Comparison of ENCODE assay signal across 29 cellular contexts in genomic region chr3:192317564-192317963, GRCh38.
"Had no signal": no experiment of that assay in that cellular context is flagged by ENCODE, and none has a peak within 500 bp of the region (broad histone marks: within the 10 kb centered on the region; RNA-seq: fewer than 3 reads in every experiment).

No MANE protein-coding gene starts in this region.

- H3K4me3 ChIP-seq: MG63, Peyer's patch, SJSA1 had no signal

- H3K9me3 ChIP-seq: MG63, Peyer's patch, SJSA1, SK-N-SH had no signal

- H3K36me3 ChIP-seq: MG63, Peyer's patch, SJSA1 had no signal

- H3K27ac ChIP-seq: Peyer's patch, SJSA1 had no signal

- ATAC-seq: PC-3 had no signal

- H3K27me3 ChIP-seq: Peyer's patch, SJSA1 had no signal

- H3K4me2 ChIP-seq: SK-N-SH had no signal

- DNase-seq: Kasumi-1, KG1, MG63, NCI-H1048, NCI-H1092 treated with DMSO at 0.1 percent for 48 hours, NCI-H1105 treated with DMSO at 0.1 percent for 48 hours, NCI-H1417, NCI-H1436, NCI-H146, NCI-H1694, NCI-H187, NCI-H1930, NCI-H2029 treated with DMSO at 0.1 percent for 48 hours, NCI-H2171 treated with DMSO at 0.1 percent for 48 hours, NCI-H2227 treated with DMSO at 0.1 percent for 48 hours, NCI-H345, NCI-H446, NCI-H510A treated with DMSO at 0.1 percent for 48 hours, NCI-H524 treated with DMSO at 0.1 percent for 48 hours, NCI-H526 treated with DMSO at 0.1 percent for 48 hours, NCI-H774, PC-3, Peyer's patch, Right ventricle myocardium superior, RPMI8226, SHP77 treated with DMSO at 0.1 percent for 48 hours, SK-N-SH, SW 1271 had no signal

- H3K4me1 ChIP-seq: Peyer's patch, SJSA1 had no signal

- H3K9ac ChIP-seq: SK-N-SH had no signal
